ENCODE assay signal across 20 cellular contexts in the genomic region with DNA sequence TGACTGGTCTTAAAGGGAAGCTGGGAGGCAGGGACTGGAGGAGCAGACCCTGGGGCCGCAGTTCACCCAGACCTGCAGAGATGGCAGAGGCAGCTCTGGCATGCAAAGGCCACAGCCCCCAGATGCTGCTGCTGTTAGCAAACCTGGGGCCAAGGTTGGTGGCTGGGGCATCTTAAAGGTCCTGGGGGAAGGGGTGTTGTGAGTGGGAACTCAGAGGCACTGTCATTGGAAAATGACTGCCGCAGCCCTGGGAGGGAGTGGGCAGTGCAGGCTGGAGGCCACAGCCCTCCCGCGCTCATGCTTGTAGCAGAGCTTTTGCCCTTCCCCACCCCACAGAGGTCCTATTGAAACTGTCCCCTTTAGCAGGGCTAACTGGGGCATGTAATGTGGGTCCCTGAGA.
"Had no signal": no experiment of that assay in that cellular context is flagged by ENCODE, and none has a peak within 500 bp of the region (broad histone marks: within the 10 kb centered on the region; RNA-seq: fewer than 3 reads in every experiment).

No MANE protein-coding gene starts in this region.

- H3K9me3 ChIP-seq: vagina had no signal

- H2AFZ ChIP-seq: parathyroid adenoma had no signal

- H3K27me3 ChIP-seq: gastrocnemius medialis, upper lobe of left lung, vagina had no signal

- FAIRE-seq: endometrium had no signal

- H3K4me3 ChIP-seq: gastrocnemius medialis, left ventricle myocardium inferior, lung, psoas muscle, smooth muscle cell, tibial artery, upper lobe of left lung, vagina had no signal

- ATAC-seq: esophagus mucosa; gastrocnemius medialis; natural killer cell treated with Interleukin-12 subunit alpha and Interleukin-12 subunit beta and Interleukin-15 and Interleukin-18, amount 100 ng/mL, for 72 hours; psoas muscle; stimulated activated effector memory CD8-positive, alpha-beta T cell treated with anti-CD3 and anti-CD28 coated beads, Interleukin-12 subunit alpha, Interleukin-12 subunit beta, amount 100 ng/mL, for 72 hours; stimulated activated naive CD8-positive, alpha-beta T cell treated with anti-CD3 and anti-CD28 coated beads, Interleukin-15, Interleukin-2, amounts not matched to agents 100 U/mL and 50 U/mL, for 24 hours had no signal

- H3K4me1 ChIP-seq: gastrocnemius medialis, left ventricle myocardium inferior, parathyroid adenoma, psoas muscle, tibial artery, upper lobe of left lung, vagina had no signal

- H3K27ac ChIP-seq: gastrocnemius medialis, left ventricle myocardium inferior, parathyroid adenoma, psoas muscle, tibial artery, upper lobe of left lung, vagina had no signal

- DNase-seq: effector memory CD4-positive, alpha-beta T cell; gastrocnemius medialis; islet precursor cell; mesenchymal stem cell; midbrain; stimulated activated CD4-positive, alpha-beta T cell treated with anti-CD3 and anti-CD28 coated beads, Interleukin-4, amount 100 ng/mL, for 1 hour; stimulated activated CD8-positive, alpha-beta memory T cell treated with anti-CD3 and anti-CD28 coated beads, Interleukin-4, amount 100 ng/mL, for 48 hours; stimulated activated naive CD8-positive, alpha-beta T cell treated with anti-CD3 and anti-CD28 coated beads, Interleukin-15, Interleukin-2, amounts not matched to agents 100 U/mL and 50 U/mL, for 24 hours; tibial artery; upper lobe of left lung had no signal

- H3K9ac ChIP-seq: parathyroid adenoma had no signal

- H3K79me2 ChIP-seq: parathyroid adenoma had no signal

- H3K4me2 ChIP-seq: smooth muscle cell had no signal

- H3K36me3 ChIP-seq: gastrocnemius medialis, left ventricle myocardium inferior, tibial artery, upper lobe of left lung, vagina had no signal
